Comparison of ENCODE assay signal across 19 cellular contexts in genomic region chr14:101062611-101063010, GRCh38.
DNase-seq lines count a peak whose midpoint lies in the region; ATAC-seq and TF ChIP-seq lines count a peak whose summit lies in the region.
"Had no signal": no experiment of that assay in that cellular context is flagged by ENCODE, and none has a peak within 500 bp of the region (broad histone marks: within the 10 kb centered on the region; RNA-seq: fewer than 3 reads in every experiment).

No MANE protein-coding gene starts in this region.

- H3K4me3 ChIP-seq in choroid plexus epithelial cell (ENCODE audit: low read depth, low read length) (no peak overlapping the region), sigmoid colon (no peak overlapping the region), right atrium auricular region (no peak overlapping the region), coronary artery (no peak overlapping the region)
- H3K4me3 ChIP-seq: BLaER1 treated with 17β-estradiol and CSF1 and Interleukin-3, amounts not matched to agents 10 nM and 100 nM; GM12878; HAP-1 had no signal

- DNase-seq in HCEC 1CT (peak; percentile 20), choroid plexus epithelial cell (ENCODE audit: low read depth) (peak; percentile 47), iris pigment epithelial cell (ENCODE audit: low read depth) (peak; percentile 63), sigmoid colon (peak; percentile 3), right atrium auricular region (ENCODE audit: low spot score) (no peak), coronary artery (ENCODE audit: low spot score) (no peak)
- DNase-seq in activated CD8-positive, alpha-beta memory T cell treated with anti-CD3 and anti-CD28 coated beads, Interleukin-2, amount 50 U/mL, for 48 hours, result no peak
- DNase-seq: DND-41, KBM-7, MV-4-11, NCI-H1417, NCI-H2029 treated with DMSO at 0.1 percent for 48 hours, NCI-H2171 treated with DMSO at 0.1 percent for 48 hours, NCI-H748 treated with DMSO at 0.1 percent for 48 hours, RPMI8226 had no signal

- ATAC-seq in HG03565 (IDR thresholded peaks at IDR 0.05; ENCODE audit: unreplicated experiment), result no peak
- ATAC-seq: GM12878 had no signal

- TF ChIP-seq CTCF in choroid plexus epithelial cell (conservative IDR thresholded peaks at IDR 0.05; ENCODE audit: low read depth, low read length), result no peak
- no peak for TF ChIP-seq CTCF in sigmoid colon (IDR thresholded peaks at IDR 0.05)
- TF ChIP-seq CTCF in right atrium auricular region (IDR thresholded peaks at IDR 0.05), result no peak
- TF ChIP-seq CTCF in coronary artery (IDR thresholded peaks at IDR 0.05), result no peak

- intact Hi-C loops in sigmoid colon (cut with DNase I), result no loop called here

- H3K4me1 ChIP-seq in sigmoid colon, result no peaks in the 10 kb centered on the region
- H3K4me1 ChIP-seq in right atrium auricular region, result no peaks in the 10 kb centered on the region
- H3K4me1 ChIP-seq: HAP-1 had no signal

- no peaks in the 10 kb centered on the region for H3K9me3 ChIP-seq in sigmoid colon
- no peaks in the 10 kb centered on the region for H3K9me3 ChIP-seq in right atrium auricular region
- H3K9me3 ChIP-seq: HAP-1 had no signal

- no peaks in the 10 kb centered on the region for H3K36me3 ChIP-seq in sigmoid colon
- H3K36me3 ChIP-seq in right atrium auricular region, result no peaks in the 10 kb centered on the region
- H3K36me3 ChIP-seq: BLaER1 treated with 17β-estradiol and CSF1 and Interleukin-3, amounts not matched to agents 10 nM and 100 nM; HAP-1 had no signal

- no peak for TF ChIP-seq POLR2A in sigmoid colon (IDR thresholded peaks at IDR 0.05)

- no peak for TF ChIP-seq EP300 in sigmoid colon (IDR thresholded peaks at IDR 0.05)

- H3K27me3 ChIP-seq in sigmoid colon (peaks cover 0 to 6% (median 0%) of the 10 kb centered on the region in 3 donors), right atrium auricular region (no peaks in the 10 kb centered on the region)
- H3K27me3 ChIP-seq: BLaER1 treated with 17β-estradiol and CSF1 and Interleukin-3, amounts not matched to agents 10 nM and 100 nM had no signal

- 84% methylated on average over 8 of the region's 8 CpGs for WGBS in sigmoid colon, 2 donors

- H3K27ac ChIP-seq in sigmoid colon, result no peak overlapping the region
- H3K27ac ChIP-seq in right atrium auricular region, result no peak overlapping the region
- H3K27ac ChIP-seq in coronary artery, result no peak overlapping the region
- H3K27ac ChIP-seq: BLaER1 treated with 17β-estradiol and CSF1 and Interleukin-3, amounts not matched to agents 10 nM and 100 nM had no signal

Comparison
In these comparisons a context has a peak if more than half of its experiments do, and no peak if none do; other contexts are left out.
1. DNase-seq: peak in HCEC 1CT (single experiment), choroid plexus epithelial cell (single experiment), iris pigment epithelial cell (single experiment) and sigmoid colon (single experiment); none in right atrium auricular region (single experiment), activated CD8-positive, alpha-beta memory T cell treated with anti-CD3 and anti-CD28 coated beads, Interleukin-2, amount 50 U/mL, for 48 hours (single experiment) and coronary artery (single experiment).